In genomic region chr20:5845686-5846651, GRCh38 we compare ENCODE assay signal across 10 cellular contexts.
DNase-seq lines count a peak whose midpoint lies in the region; ATAC-seq and TF ChIP-seq lines count a peak whose summit lies in the region.
"Had no signal": no experiment of that assay in that cellular context is flagged by ENCODE, and none has a peak within 500 bp of the region (broad histone marks: within the 10 kb centered on the region; RNA-seq: fewer than 3 reads in every experiment).

No MANE protein-coding gene starts in this region.

- H3K4me3 Mint-ChIP-seq in activated T-helper 1 cell treated with anti-CD3 and anti-CD28 coated beads, Interleukin-12 subunit alpha, Interleukin-12 subunit beta, Interleukin-2, Interleukin-4 antibody, amounts not matched to agents 30 ng/mL and 10 ng/mL and 1 ng/mL, durations not matched to agents 14 hours and 24 hours and 36 hours: no peak overlapping the region

- DNase-seq in Ammon's horn (ENCODE audit: low spot score): peak; percentile 30
- peak; percentile 8 for DNase-seq in KBM-7
- no peak for DNase-seq in activated T-helper 1 cell treated with anti-CD3 and anti-CD28 coated beads, Interleukin-12 subunit alpha, Interleukin-12 subunit beta, Interleukin-2, Interleukin-4 antibody, amounts not matched to agents 30 ng/mL and 10 ng/mL and 1 ng/mL, durations not matched to agents 14 hours and 24 hours and 36 hours (ENCODE audit: low spot score)
- DNase-seq in left lung: no peak
- DNase-seq in activated effector memory CD4-positive, alpha-beta T cell treated with anti-CD3 and anti-CD28 coated beads, Interleukin-2, amount 50 U/mL, for 16 hours: no peak
- DNase-seq in HuH-7.5 (ENCODE audit: low spot score): no peak
- DNase-seq: activated CD4-positive, alpha-beta T cell treated with anti-CD3 and anti-CD28 coated beads, Interleukin-2, amount 50 U/mL, for 4 hours; stimulated activated naive CD4-positive, alpha-beta T cell treated with Interleukin-2 at 50 U/mL for 16 hours had no signal

- H3K4me1 ChIP-seq in left lung: peaks cover 0 to 5% of the 10 kb centered on the region in 2 donors

- peaks cover 35% of the 10 kb centered on the region for H3K4me1 Mint-ChIP-seq in activated T-helper 1 cell treated with anti-CD3 and anti-CD28 coated beads, Interleukin-12 subunit alpha, Interleukin-12 subunit beta, Interleukin-2, Interleukin-4 antibody, amounts not matched to agents 30 ng/mL and 10 ng/mL and 1 ng/mL, durations not matched to agents 14 hours and 24 hours and 36 hours (ENCODE audit: low read depth)

- H3K27me3 Mint-ChIP-seq in activated T-helper 1 cell treated with anti-CD3 and anti-CD28 coated beads, Interleukin-12 subunit alpha, Interleukin-12 subunit beta, Interleukin-2, Interleukin-4 antibody, amounts not matched to agents 30 ng/mL and 10 ng/mL and 1 ng/mL, durations not matched to agents 14 hours and 24 hours and 36 hours (ENCODE audit: insufficient read depth): no peaks in the 10 kb centered on the region

- in situ Hi-C loops in KBM-7 (cut with MboI; ENCODE audit: low pct_unique_long_range_greater_than_20kb, low sequenced_read_pairs): no loop called here

- ATAC-seq in left lung (peak; percentile 30), HG03469 (IDR thresholded peaks at IDR 0.05; ENCODE audit: unreplicated experiment) (no peak), GM18861 (IDR thresholded peaks at IDR 0.05; ENCODE audit: unreplicated experiment) (no peak)

- no peaks in the 10 kb centered on the region for H3K9me3 Mint-ChIP-seq in activated T-helper 1 cell treated with anti-CD3 and anti-CD28 coated beads, Interleukin-12 subunit alpha, Interleukin-12 subunit beta, Interleukin-2, Interleukin-4 antibody, amounts not matched to agents 30 ng/mL and 10 ng/mL and 1 ng/mL, durations not matched to agents 14 hours and 24 hours and 36 hours

- intact Hi-C loops in activated T-helper 1 cell treated with anti-CD3 and anti-CD28 coated beads, Interleukin-12 subunit alpha, Interleukin-12 subunit beta, Interleukin-2, Interleukin-4 antibody, amounts not matched to agents 30 ng/mL and 10 ng/mL and 1 ng/mL, durations not matched to agents 14 hours and 24 hours and 36 hours (cut with micrococcal nuclease): loop anchor here (2.0 kb wide), 1 partner anchor 255 kb away; no protein-coding TSS in a partner anchor
- intact Hi-C loops in left lung (cut with DNase I): no loop called here

- H3K9me3 ChIP-seq in left lung: no peaks in the 10 kb centered on the region

- no peaks in the 10 kb centered on the region for H3K27me3 ChIP-seq in left lung

- H3K27ac Mint-ChIP-seq in activated T-helper 1 cell treated with anti-CD3 and anti-CD28 coated beads, Interleukin-12 subunit alpha, Interleukin-12 subunit beta, Interleukin-2, Interleukin-4 antibody, amounts not matched to agents 30 ng/mL and 10 ng/mL and 1 ng/mL, durations not matched to agents 14 hours and 24 hours and 36 hours: peak overlapping the region; percentile 72

- H3K36me3 Mint-ChIP-seq in activated T-helper 1 cell treated with anti-CD3 and anti-CD28 coated beads, Interleukin-12 subunit alpha, Interleukin-12 subunit beta, Interleukin-2, Interleukin-4 antibody, amounts not matched to agents 30 ng/mL and 10 ng/mL and 1 ng/mL, durations not matched to agents 14 hours and 24 hours and 36 hours (ENCODE audit: low read depth): peaks cover 4% of the 10 kb centered on the region

- H3K36me3 ChIP-seq in left lung: no peaks in the 10 kb centered on the region

- H3K4me3 ChIP-seq in left lung: no peak overlapping the region

- no peak for TF ChIP-seq CTCF in left lung (IDR thresholded peaks at IDR 0.05)

- H3K27ac ChIP-seq in left lung: no peak overlapping the region

Comparison
In these comparisons a context has a peak if more than half of its experiments do, and no peak if none do; other contexts are left out.
1. DNase-seq: peak in Ammon's horn (single experiment) and KBM-7 (single experiment); none in activated T-helper 1 cell treated with anti-CD3 and anti-CD28 coated beads, Interleukin-12 subunit alpha, Interleukin-12 subunit beta, Interleukin-2, Interleukin-4 antibody, amounts not matched to agents 30 ng/mL and 10 ng/mL and 1 ng/mL, durations not matched to agents 14 hours and 24 hours and 36 hours (single experiment), left lung (0 of 2), activated effector memory CD4-positive, alpha-beta T cell treated with anti-CD3 and anti-CD28 coated beads, Interleukin-2, amount 50 U/mL, for 16 hours (single experiment) and HuH-7.5 (single experiment).